24 cellular contexts compared by ENCODE assay signal in the genomic region with DNA sequence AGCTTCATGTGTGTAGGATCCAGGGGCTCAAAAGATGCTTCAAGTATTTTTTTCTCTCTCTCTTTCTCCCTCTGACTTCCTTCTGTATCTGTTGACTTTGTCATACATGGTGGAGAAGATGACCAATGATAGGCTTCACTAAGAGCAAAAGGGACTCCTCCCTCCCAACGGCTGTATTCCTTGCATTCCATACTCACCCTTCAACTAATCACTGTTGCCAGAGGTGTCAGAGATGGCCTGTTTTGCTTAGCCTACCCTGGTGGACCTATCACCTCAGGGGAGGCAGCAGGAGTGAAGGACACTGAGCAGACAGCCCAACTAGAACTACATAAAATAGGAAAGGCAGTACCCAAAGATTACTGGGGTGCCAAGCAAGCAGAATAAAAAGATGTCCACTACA.
"Had no signal": no experiment of that assay in that cellular context is flagged by ENCODE, and none has a peak within 500 bp of the region (broad histone marks: within the 10 kb centered on the region; RNA-seq: fewer than 3 reads in every experiment).

No MANE protein-coding gene starts in this region.

- ATAC-seq: heart left ventricle; left colon; left lung; lower lobe of right lung; natural killer cell treated with Interleukin-12 subunit alpha and Interleukin-12 subunit beta and Interleukin-15 and Interleukin-18, amount 100 ng/mL, for 72 hours; right cardiac atrium; sciatic nerve; stimulated activated effector memory CD8-positive, alpha-beta T cell treated with anti-CD3 and anti-CD28 coated beads, Interleukin-12 subunit alpha, Interleukin-12 subunit beta, amount 100 ng/mL, for 72 hours had no signal

- H3K27ac ChIP-seq: left lung, lower lobe of right lung, ovary, prostate gland, skin epidermis, tibial nerve had no signal

- H3K36me3 ChIP-seq: heart left ventricle, left lung, lower lobe of right lung, ovary, prostate gland, spleen, tibial nerve, uterus had no signal

- H3K4me1 ChIP-seq: left lung, lower lobe of right lung, prostate gland, tibial nerve, uterus had no signal

- H3K9me3 ChIP-seq: heart left ventricle, left lung, lower lobe of right lung, ovary, prostate gland, spleen, tibial nerve, uterus had no signal

- H3K27me3 ChIP-seq: heart left ventricle, left lung, ovary, spleen, tibial nerve, uterus had no signal

- H3K4me3 ChIP-seq: heart left ventricle, left lung, lower lobe of right lung, ovary, prostate gland, skin epidermis, spleen, tibial nerve, uterus had no signal

- DNase-seq: heart left ventricle; hypothalamus; immature natural killer cell; kidney; left colon; left lung; lower lobe of right lung; mammary epithelial cell; naive B cell; ovary; posterior cingulate gyrus; retina; right cardiac atrium; spleen; stimulated activated CD4-positive, alpha-beta T cell treated with anti-CD3 and anti-CD28 coated beads, Interleukin-4, amount 100 ng/mL, for 24 hours; stimulated activated naive CD4-positive, alpha-beta T cell; uterus had no signal

- FAIRE-seq: islet of Langerhans, kidney had no signal
